8 cellular contexts compared by ENCODE assay signal in genomic region chr12:24960222-24960855, GRCh38. TPM values are rescaled to one million over a fixed set of nuclear protein-coding genes. Genes with fewer than 3 reads are reported as not detected.
DNase-seq lines count a peak whose midpoint lies in the region; ATAC-seq and TF ChIP-seq lines count a peak whose summit lies in the region.

No MANE protein-coding gene starts in this region.

- peak overlapping the region; percentile 75 for H2AFZ ChIP-seq in OCI-LY3 (ENCODE audit: low read depth, low read length)

- no peak for TF ChIP-seq POLR2A in body of pancreas (IDR thresholded peaks at IDR 0.05)

- peak; percentile 63 for ATAC-seq in GM18520 (IDR thresholded peaks at IDR 0.05; ENCODE audit: unreplicated experiment)
- ATAC-seq in HG03066 (IDR thresholded peaks at IDR 0.05; ENCODE audit: low read depth, unreplicated experiment): peak; percentile 78
- ATAC-seq in body of pancreas: peak; percentile 83
- ATAC-seq in psoas muscle: no peak

- H3K27me3 ChIP-seq in OCI-LY3 (ENCODE audit: low read depth, low read length): no peaks in the 10 kb centered on the region
- H3K27me3 ChIP-seq in body of pancreas: no peaks in the 10 kb centered on the region
- no peaks in the 10 kb centered on the region for H3K27me3 ChIP-seq in psoas muscle (ENCODE audit: insufficient read depth in 3 of 3, low read length in 2 of 3)

- 6 to 25% methylated on average over 1 to 2 of the region's 2 CpGs for WGBS in body of pancreas, 2 donors
- 20 to 60% (median 23%) methylated on average over 2 of the region's 2 CpGs for WGBS in psoas muscle, 3 donors

- DNase-seq in Ammon's horn (ENCODE audit: low spot score) (peak; percentile 50), body of pancreas (peak; percentile 47 to 67 (median 60)), medulla oblongata (ENCODE audit: extremely low spot score) (peak; percentile 27), psoas muscle (no peak), OCI-M2 (lab: John Stamatoyannopoulos, UW; ENCODE audit: unreplicated experiment) (no peak)

- peak overlapping the region; percentile 22; the same call in 1 of the 2 replicates for H3K9ac ChIP-seq in OCI-LY3 (ENCODE audit: low read length)

- no peaks in the 10 kb centered on the region for H3K9me3 ChIP-seq in OCI-LY3 (ENCODE audit: insufficient read depth, low read length)
- no peaks in the 10 kb centered on the region for H3K9me3 ChIP-seq in body of pancreas
- no peaks in the 10 kb centered on the region for H3K9me3 ChIP-seq in psoas muscle

- H4K20me1 ChIP-seq in OCI-LY3 (ENCODE audit: insufficient read depth, low read length): no peaks in the 10 kb centered on the region

- intact Hi-C loops in body of pancreas (cut with DNase I) (no loop called here), psoas muscle (cut with DNase I) (no loop called here)

- no peaks in the 10 kb centered on the region for H3K79me2 ChIP-seq in OCI-LY3 (ENCODE audit: low read length)

- H3K27ac ChIP-seq in OCI-LY3 (ENCODE audit: low read length): peak overlapping the region; percentile 8; the same call in 1 of the 2 replicates
- no peak overlapping the region for H3K27ac ChIP-seq in body of pancreas
- H3K27ac ChIP-seq in psoas muscle: no peak overlapping the region

- peak overlapping the region; percentile 75 for H3K4me2 ChIP-seq in OCI-LY3 (ENCODE audit: low read length)

- TF ChIP-seq CTCF in OCI-LY3 (IDR thresholded peaks at IDR 0.05; ENCODE audit: low read depth, low read length) (peak; percentile 93), body of pancreas (IDR thresholded peaks at IDR 0.05) (peak in 5 of 7 experiments; percentile 32 to 63 (median 59)), psoas muscle (IDR thresholded peaks at IDR 0.05) (no peak)

- H3K4me1 ChIP-seq in OCI-LY3 (ENCODE audit: low read length) (peaks cover 22% of the 10 kb centered on the region), body of pancreas (no peaks in the 10 kb centered on the region), psoas muscle (no peaks in the 10 kb centered on the region)

- H3K36me3 ChIP-seq in OCI-LY3 (replicated peaks; ENCODE audit: low read depth, low read length): no peaks in the 10 kb centered on the region
- H3K36me3 ChIP-seq in body of pancreas (replicated peaks in 1 of 2; ENCODE audit: insufficient read depth in 1 of 2, low read depth in 2 of 2): no peaks in the 10 kb centered on the region
- no peaks in the 10 kb centered on the region for H3K36me3 ChIP-seq in psoas muscle (ENCODE audit: insufficient read depth in 1 of 2, low read depth in 1 of 2)

- H3K4me3 ChIP-seq in OCI-LY3 (ENCODE audit: low read length) (peak overlapping the region; percentile 40), body of pancreas (no peak overlapping the region), psoas muscle (no peak overlapping the region)

RNA-seq across cellular contexts. Expression of gene BCAT1, which starts 11.4 kb away (rescaled TPM):
- total RNA-seq in body of pancreas: 10 to 100 TPM; 30.0 to 59.7 TPM
- 1 to 10 TPM; 2.7 to 3.8 (median 3.3) TPM for total RNA-seq in psoas muscle
- polyA plus RNA-seq in psoas muscle: 1 to 10 TPM in 1 of 3 donors, under 1 TPM in 2; 0.30 to 1.2 (median 0.32) TPM

Comparison
In these comparisons a context has a peak if more than half of its experiments do, and no peak if none do; other contexts are left out.
1. DNase-seq: peak in Ammon's horn (single experiment), body of pancreas (4 of 4) and medulla oblongata (single experiment); none in psoas muscle (0 of 2) and OCI-M2 (single experiment).
2. ATAC-seq: peak in GM18520 (single experiment), HG03066 (single experiment) and body of pancreas (single experiment); none in psoas muscle (0 of 4).
3. RNA of gene BCAT1, which starts 11.4 kb away (total RNA-seq): 30.0 to 59.7 TPM in body of pancreas; 2.7 to 3.8 TPM in psoas muscle; every median in the first group is over 4 times any median in the second.